In genomic region chr1:24567792-24568388, GRCh38 we compare ENCODE assay signal across 1 cellular context.
TF ChIP-seq lines count a peak whose summit lies in the region.

No MANE protein-coding gene starts in this region.

TF ChIP-seq in HepG2, 621 proteins besides CTCF, POLR2A, EP300 and RAD21 (continued from another document and continues in another):
- TF ChIP-seq RFXANK (CRISPR knock-in tag; IDR thresholded peaks at IDR 0.05) = peak; percentile 42; the same call in 1 of the 2 replicates
- peak; percentile 85; the same call in 1 of the 2 replicates for TF ChIP-seq ETV5 (CRISPR knock-in tag; IDR thresholded peaks at IDR 0.05; ENCODE audit: borderline replicate concordance)
- TF ChIP-seq ZNF275 (CRISPR knock-in tag; IDR thresholded peaks at IDR 0.05; ENCODE audit: borderline replicate concordance) = peak; percentile 66; the same call in 1 of the 2 replicates
- no peak for TF ChIP-seq ZBTB49 (CRISPR knock-in tag; IDR thresholded peaks at IDR 0.05; ENCODE audit: borderline replicate concordance)
- TF ChIP-seq MTERF4 (CRISPR knock-in tag; IDR thresholded peaks at IDR 0.05) = 0 out of 2 replicates have a peak, but pooled peaks have one; percentile 87
- TF ChIP-seq MYNN (CRISPR knock-in tag; IDR thresholded peaks at IDR 0.05; ENCODE audit: low read depth) = no peak
- TF ChIP-seq BHLHE40 (IDR thresholded peaks at IDR 0.05; ENCODE audit: low read length) = peak; percentile 74
- no peak for TF ChIP-seq ZZZ3 (CRISPR knock-in tag; IDR thresholded peaks at IDR 0.05; ENCODE audit: borderline replicate concordance)
- TF ChIP-seq SNAPC5 (CRISPR knock-in tag; IDR thresholded peaks at IDR 0.05; ENCODE audit: borderline replicate concordance) = 0 out of 2 replicates have a peak, but pooled peaks have one; percentile 67
- peak; percentile 83; the same call in 1 of the 2 replicates for TF ChIP-seq KLF12 (CRISPR knock-in tag; IDR thresholded peaks at IDR 0.05; ENCODE audit: borderline replicate concordance)
- no peak for TF ChIP-seq GPBP1L1 (CRISPR knock-in tag; IDR thresholded peaks at IDR 0.05)
- peak; percentile 62; the same call in 1 of the 2 replicates for TF ChIP-seq ZNF280B (CRISPR knock-in tag; IDR thresholded peaks at IDR 0.05; ENCODE audit: borderline replicate concordance)
- peak; percentile 35; the same call in 1 of the 2 replicates for TF ChIP-seq ZNF281 (CRISPR knock-in tag; IDR thresholded peaks at IDR 0.05; ENCODE audit: borderline replicate concordance)
- TF ChIP-seq MED1 (CRISPR knock-in tag; IDR thresholded peaks at IDR 0.05) = peak; percentile 90
- TF ChIP-seq ZNF33A (CRISPR knock-in tag; IDR thresholded peaks at IDR 0.05; ENCODE audit: borderline replicate concordance) = no peak
- no peak for TF ChIP-seq ZNF142 (CRISPR knock-in tag; IDR thresholded peaks at IDR 0.05)
- peak; percentile 90 for TF ChIP-seq RXRB (CRISPR knock-in tag; IDR thresholded peaks at IDR 0.05; ENCODE audit: borderline replicate concordance)
- TF ChIP-seq CHD2 (IDR thresholded peaks at IDR 0.05; ENCODE audit: low read depth, low read length) = no peak
- TF ChIP-seq CREM (IDR thresholded peaks at IDR 0.05) = peak; percentile 85
- no peak for TF ChIP-seq CREM (CRISPR knock-in tag; IDR thresholded peaks at IDR 0.05)
- TF ChIP-seq XRCC5 (optimal IDR thresholded peaks at IDR 0.05; ENCODE audit: low read length) = peak; percentile 83
- TF ChIP-seq ZNF598 (CRISPR knock-in tag; IDR thresholded peaks at IDR 0.05; ENCODE audit: borderline replicate concordance) = peak; percentile 95; the same call in 1 of the 2 replicates
- no peak for TF ChIP-seq ZFP62 (CRISPR knock-in tag; IDR thresholded peaks at IDR 0.05)
- TF ChIP-seq TGIF2 (CRISPR knock-in tag; IDR thresholded peaks at IDR 0.05) = no peak
- no peak for TF ChIP-seq FOXP1 (IDR thresholded peaks at IDR 0.05)
- TF ChIP-seq FOXP1 (CRISPR knock-in tag; IDR thresholded peaks at IDR 0.05) = peak; percentile 89
- no peak for TF ChIP-seq SCMH1 (CRISPR knock-in tag; IDR thresholded peaks at IDR 0.05; ENCODE audit: borderline replicate concordance)
- TF ChIP-seq ZNF350 (CRISPR knock-in tag; IDR thresholded peaks at IDR 0.05; ENCODE audit: borderline replicate concordance, low read depth) = peak; percentile 74; the same call in 1 of the 2 replicates
- TF ChIP-seq HOXA5 (CRISPR knock-in tag; IDR thresholded peaks at IDR 0.05) = no peak
- peak; percentile 68; the same call in 1 of the 2 replicates for TF ChIP-seq ZSCAN12 (CRISPR knock-in tag; IDR thresholded peaks at IDR 0.05)
- peak; percentile 41 for TF ChIP-seq STAG1 (CRISPR knock-in tag; IDR thresholded peaks at IDR 0.05)
- TF ChIP-seq IRF2 (CRISPR knock-in tag; IDR thresholded peaks at IDR 0.05) = peak; percentile 45; the same call in 1 of the 2 replicates
- TF ChIP-seq CERS6 (CRISPR knock-in tag; IDR thresholded peaks at IDR 0.05) = no peak
- TF ChIP-seq SP5 (CRISPR knock-in tag; IDR thresholded peaks at IDR 0.05; ENCODE audit: borderline replicate concordance, low read depth) = peak; percentile 94
- TF ChIP-seq MEF2D (CRISPR knock-in tag; IDR thresholded peaks at IDR 0.05) = peak; percentile 96
- no peak for TF ChIP-seq ZNF597 (CRISPR knock-in tag; IDR thresholded peaks at IDR 0.05)
- TF ChIP-seq ZNF567 (CRISPR knock-in tag; IDR thresholded peaks at IDR 0.05; ENCODE audit: borderline replicate concordance) = peak; percentile 86
- TF ChIP-seq HNF4A (CRISPR knock-in tag; IDR thresholded peaks at IDR 0.05) = peak; percentile 96
- no peak for TF ChIP-seq U2AF2 (IDR thresholded peaks at IDR 0.05; ENCODE audit: low read depth, low read length)
- TF ChIP-seq ZBTB8A (CRISPR knock-in tag; IDR thresholded peaks at IDR 0.05; ENCODE audit: borderline replicate concordance, low read depth) = no peak
- TF ChIP-seq ZNF782 (CRISPR knock-in tag; IDR thresholded peaks at IDR 0.05; ENCODE audit: borderline replicate concordance) = peak; percentile 57; the same call in 1 of the 2 replicates
- no peak for TF ChIP-seq ZNF337 (CRISPR knock-in tag; IDR thresholded peaks at IDR 0.05; ENCODE audit: borderline replicate concordance, low read depth)
